ENCODE assay signal across 23 cellular contexts in the genomic region with DNA sequence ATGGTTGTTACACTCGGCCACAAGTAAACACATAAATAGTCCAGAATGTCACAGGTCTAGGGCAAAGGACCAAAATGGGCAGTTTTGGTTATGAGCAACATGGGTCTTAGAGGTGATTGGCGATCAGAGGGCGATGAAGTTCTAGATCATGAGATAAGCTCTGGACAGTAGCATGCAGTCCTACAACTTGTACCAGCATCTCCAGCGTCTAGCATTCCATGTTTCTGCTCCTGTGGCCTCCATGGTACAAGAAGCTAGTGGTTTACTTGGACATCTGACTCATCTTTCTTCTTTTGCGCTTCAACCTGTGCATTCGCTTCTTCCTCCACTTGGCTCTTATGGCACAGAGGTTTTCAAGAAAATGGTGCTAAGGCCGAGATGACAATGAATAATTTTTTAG. TPM values are rescaled to one million over a fixed set of nuclear protein-coding genes. Genes with fewer than 3 reads are reported as not detected.
A peak's percentile ranks its signal among the peaks of the same experiment; 100 is the strongest.
DNase-seq lines count a peak whose midpoint lies in the region; ATAC-seq, FAIRE-seq and TF ChIP-seq lines count a peak whose summit lies in the region.
"Had no signal": no experiment of that assay in that cellular context is flagged by ENCODE, and none has a peak within 500 bp of the region (broad histone marks: within the 10 kb centered on the region; RNA-seq: fewer than 3 reads in every experiment).

No MANE protein-coding gene starts in this region.

- H3K14ac ChIP-seq in mesenchymal stem cell (ENCODE audit: low read length in 2 of 2), result no peak overlapping the region

- H2BK120ac ChIP-seq in mesenchymal stem cell (ENCODE audit: low read depth, low read length), result no peak overlapping the region

- peak overlapping the region in 1 of 2 experiments; percentile 37 for H3K18ac ChIP-seq in mesenchymal stem cell (ENCODE audit: low read depth in 1 of 2, low read length in 2 of 2)

- TF ChIP-seq POLR2A in A549 (IDR thresholded peaks at IDR 0.05; ENCODE audit: low read length) (no peak), K562 (conservative IDR thresholded peaks at IDR 0.05) (no peak)

- H2AFZ ChIP-seq in Loucy (ENCODE audit: low read length) (peak overlapping the region; percentile 81; the same call in 1 of the 2 replicates), K562 (ENCODE audit: low read depth, low read length) (no peak overlapping the region), mesenchymal stem cell (ENCODE audit: low read depth, low read length) (no peak overlapping the region)
- H2AFZ ChIP-seq: GM23248 had no signal

- WGBS in A549 (ENCODE audit: missing lambda C conversion rate), result 78% methylated on average over 7 of the region's 7 CpGs
- 10% methylated on average over 7 of the region's 7 CpGs for WGBS in K562 (ENCODE audit: insufficient coverage, low coverage, missing lambda C conversion rate)
- WGBS in mesenchymal stem cell, result 94% methylated on average over 5 of the region's 7 CpGs

- no peaks in the 10 kb centered on the region for H3K9me1 ChIP-seq in K562 (ENCODE audit: control insufficient read depth, insufficient read depth, low read length)

- TF ChIP-seq EP300 in A549 (IDR thresholded peaks at IDR 0.05) (no peak), K562 (IDR thresholded peaks at IDR 0.05; ENCODE audit: low read length) (no peak)

- no peak overlapping the region for H2BK15ac ChIP-seq in mesenchymal stem cell (ENCODE audit: low read depth, poor library complexity, severe bottlenecking)

- H3K9me3 Mint-ChIP-seq in stimulated activated effector memory CD8-positive, alpha-beta T cell treated with anti-CD3 and anti-CD28 coated beads, Interleukin-12 subunit alpha, Interleukin-12 subunit beta, amount 100 ng/mL, for 72 hours, result no peaks in the 10 kb centered on the region
- H3K9me3 Mint-ChIP-seq: CD8-positive, alpha-beta T cell had no signal

- H4K91ac ChIP-seq in mesenchymal stem cell (ENCODE audit: low read length), result peak overlapping the region; percentile 5

- ATAC-seq in A549, result no peak
- no peak for ATAC-seq in K562
- no peak for ATAC-seq in stimulated activated effector memory CD8-positive, alpha-beta T cell treated with anti-CD3 and anti-CD28 coated beads, Interleukin-12 subunit alpha, Interleukin-12 subunit beta, amount 100 ng/mL, for 72 hours
- ATAC-seq: CD8-positive, alpha-beta T cell had no signal

- in situ Hi-C loops in K562 (cut with MboI), result loop anchor here (5.0 kb wide), 1 partner anchor 1641 kb away; no protein-coding TSS in a partner anchor

- peaks cover 3% of the 10 kb centered on the region for H3K79me1 ChIP-seq in mesenchymal stem cell (replicated peaks; ENCODE audit: low read length, poor library complexity, severe bottlenecking)

- H3K4me3 Mint-ChIP-seq in stimulated activated effector memory CD8-positive, alpha-beta T cell treated with anti-CD3 and anti-CD28 coated beads, Interleukin-12 subunit alpha, Interleukin-12 subunit beta, amount 100 ng/mL, for 72 hours, result no peak overlapping the region
- H3K4me3 Mint-ChIP-seq: CD8-positive, alpha-beta T cell had no signal

- TF ChIP-seq CTCF in A549 (IDR thresholded peaks at IDR 0.05), result no peak
- TF ChIP-seq CTCF in Loucy (conservative IDR thresholded peaks at IDR 0.05; ENCODE audit: low read length), result no peak
- no peak for TF ChIP-seq CTCF in K562 (IDR thresholded peaks at IDR 0.05 in 2 of 3, conservative IDR thresholded peaks at IDR 0.05 in 1 of 3; ENCODE audit: insufficient read depth in 2 of 3, low read depth in 1 of 3, low read length in 3 of 3)

- DNase-seq in A549 (ENCODE audit: low read depth in 1 of 2, low spot score in 1 of 2), result no peak
- DNase-seq in K562 (ENCODE audit: extremely low read depth in 1 of 4, low spot score in 3 of 4), result no peak
- no peak for DNase-seq in mesenchymal stem cell
- no peak for DNase-seq in stimulated activated effector memory CD8-positive, alpha-beta T cell treated with anti-CD3 and anti-CD28 coated beads, Interleukin-12 subunit alpha, Interleukin-12 subunit beta, amount 100 ng/mL, for 72 hours (ENCODE audit: low spot score in 2 of 2)
- DNase-seq in SHP77 treated with DMSO at 0.1 percent for 48 hours (lab: John Stamatoyannopoulos, UW), result no peak
- no peak for DNase-seq in activated T-cell treated with anti-CD3 and anti-CD28 coated beads for 4 hours
- DNase-seq in NCI-H146 (lab: John Stamatoyannopoulos, UW), result no peak
- DNase-seq: ACHN; AML-193; BE2C; Caco-2; CD8-positive, alpha-beta T cell; DMS153; DND-41; GM23248; H7; HCEC 1CT had no signal

- no peak for TF ChIP-seq RAD21 in A549 (conservative IDR thresholded peaks at IDR 0.05 in 1 of 2, IDR thresholded peaks at IDR 0.05 in 1 of 2)
- no peak for TF ChIP-seq RAD21 in K562 (CRISPR knock-in tag; conservative IDR thresholded peaks at IDR 0.05 in 1 of 2, IDR thresholded peaks at IDR 0.05 in 1 of 2)

- H3F3A ChIP-seq in Loucy (ENCODE audit: low read depth), result no peaks in the 10 kb centered on the region

- peak overlapping the region; percentile 77; the same call in 1 of the 3 replicates for H3K4me2 ChIP-seq in A549
- H3K4me2 ChIP-seq in Loucy (ENCODE audit: low read depth, low read length, poor library complexity, severe bottlenecking), result peak overlapping the region; percentile 69
- H3K4me2 ChIP-seq in K562 (ENCODE audit: insufficient read depth, low read length), result no peak overlapping the region
- H3K4me2 ChIP-seq in mesenchymal stem cell (ENCODE audit: low read length, poor library complexity, severe bottlenecking), result no peak overlapping the region

- H3K9me3 ChIP-seq in A549 (peaks cover 14% of the 10 kb centered on the region), Loucy (ENCODE audit: insufficient read depth, low read depth, low read length) (no peaks in the 10 kb centered on the region), K562 (replicated peaks; ENCODE audit: control insufficient read depth, insufficient read depth, low read depth, low read length) (no peaks in the 10 kb centered on the region), mesenchymal stem cell (ENCODE audit: control insufficient read depth, low read length) (peaks cover 13% of the 10 kb centered on the region)
- H3K9me3 ChIP-seq: BE2C had no signal

- H3K4me1 Mint-ChIP-seq in stimulated activated effector memory CD8-positive, alpha-beta T cell treated with anti-CD3 and anti-CD28 coated beads, Interleukin-12 subunit alpha, Interleukin-12 subunit beta, amount 100 ng/mL, for 72 hours, result peaks cover 4% of the 10 kb centered on the region

- peak overlapping the region; percentile 64 for H2AK5ac ChIP-seq in mesenchymal stem cell (ENCODE audit: low read length, severe bottlenecking)

- H3K27ac ChIP-seq in A549 (no peak overlapping the region), K562 (ENCODE audit: extremely low read depth, low read depth, low read length) (no peak overlapping the region), mesenchymal stem cell (ENCODE audit: low read length, poor library complexity, severe bottlenecking) (no peak overlapping the region)
- H3K27ac ChIP-seq: 22Rv1; BLaER1 treated with 17β-estradiol and CSF1 and Interleukin-3, amounts not matched to agents 10 nM and 100 nM; GM23248 had no signal

- peaks cover 41% of the 10 kb centered on the region for H3K4me1 ChIP-seq in A549
- peaks cover 16% of the 10 kb centered on the region for H3K4me1 ChIP-seq in Loucy (ENCODE audit: insufficient read depth, low read length, poor library complexity, severe bottlenecking)
- H3K4me1 ChIP-seq in K562 (replicated peaks in 1 of 2; ENCODE audit: control insufficient read depth in 2 of 2, insufficient read depth in 2 of 2, low read length in 2 of 2), result no peaks in the 10 kb centered on the region
- H3K4me1 ChIP-seq in mesenchymal stem cell (ENCODE audit: control insufficient read depth, insufficient read depth, low read depth, low read length), result peaks cover 5% of the 10 kb centered on the region
- H3K4me1 ChIP-seq: BE2C had no signal

- H3K23ac ChIP-seq in mesenchymal stem cell (ENCODE audit: low read length in 2 of 2), result no peak overlapping the region

- no peak overlapping the region for H4K8ac ChIP-seq in mesenchymal stem cell (ENCODE audit: low read length)

- H3K4me3 ChIP-seq in A549 (no peak overlapping the region), Loucy (ENCODE audit: low read length, poor library complexity, severe bottlenecking) (no peak overlapping the region), K562 (no peak overlapping the region), mesenchymal stem cell (ENCODE audit: insufficient read depth in 1 of 2, low read depth in 1 of 2, low read length in 2 of 2) (no peak overlapping the region)
- H3K4me3 ChIP-seq: BLaER1 treated with 17β-estradiol and CSF1 and Interleukin-3, amounts not matched to agents 10 nM and 100 nM; GM23248 had no signal

- H3K36me3 ChIP-seq in Loucy (ENCODE audit: insufficient read depth, low read length) (no peaks in the 10 kb centered on the region), K562 (ENCODE audit: control insufficient read depth, insufficient read depth, low read length) (no peaks in the 10 kb centered on the region), mesenchymal stem cell (ENCODE audit: control insufficient read depth in 1 of 2, insufficient read depth in 2 of 2, low read depth in 1 of 2, low read length in 2 of 2) (no peaks in the 10 kb centered on the region)
- H3K36me3 ChIP-seq: BE2C; BLaER1 treated with 17β-estradiol and CSF1 and Interleukin-3, amounts not matched to agents 10 nM and 100 nM had no signal

- H4K20me1 ChIP-seq in Loucy (ENCODE audit: insufficient read depth, low read length, poor library complexity, severe bottlenecking) (no peaks in the 10 kb centered on the region), K562 (replicated peaks; ENCODE audit: control insufficient read depth, insufficient read depth, low read length) (no peaks in the 10 kb centered on the region)
- H4K20me1 ChIP-seq: BLaER1 treated with 17β-estradiol and CSF1 and Interleukin-3, amounts not matched to agents 10 nM and 100 nM had no signal

- peaks cover 4% of the 10 kb centered on the region for H3K27me3 ChIP-seq in Loucy (ENCODE audit: insufficient read depth, low read length, poor library complexity, severe bottlenecking)
- no peaks in the 10 kb centered on the region; a peak in 1 of 5 replicates for H3K27me3 ChIP-seq in K562 (ENCODE audit: control insufficient read depth in 2 of 2, insufficient read depth in 2 of 2, low read length in 2 of 2)
- no peaks in the 10 kb centered on the region for H3K27me3 ChIP-seq in mesenchymal stem cell (ENCODE audit: control insufficient read depth in 1 of 2, insufficient read depth in 1 of 2, low read length in 2 of 2)
- H3K27me3 ChIP-seq: BE2C; BLaER1 treated with 17β-estradiol and CSF1 and Interleukin-3, amounts not matched to agents 10 nM and 100 nM had no signal

- H3K4ac ChIP-seq in mesenchymal stem cell (ENCODE audit: low read depth in 1 of 2, low read length in 2 of 2), result peak overlapping the region in 1 of 2 experiments; percentile 40

- H3K9ac ChIP-seq in Loucy (ENCODE audit: low read depth, low read length, poor library complexity, severe bottlenecking), result no peak overlapping the region
- no peak overlapping the region for H3K9ac ChIP-seq in K562 (ENCODE audit: insufficient read depth in 1 of 2, low read depth in 2 of 2, low read length in 2 of 2)
- H3K9ac ChIP-seq in mesenchymal stem cell (ENCODE audit: low read length), result no peak overlapping the region
- H3K9ac ChIP-seq: BLaER1 treated with 17β-estradiol and CSF1 and Interleukin-3, amounts not matched to agents 10 nM and 100 nM; GM23248 had no signal

- FAIRE-seq in A549 (lab: Jason Lieb, UNC), result no peak
- FAIRE-seq in K562 (lab: Jason Lieb, UNC), result peak; percentile 6
- FAIRE-seq: A204.1, GM19239, H1 had no signal

- intact Hi-C loops in K562 (cut with micrococcal nuclease), result no loop called here

- no peaks in the 10 kb centered on the region for H3K9me2 ChIP-seq in Loucy (replicated peaks; ENCODE audit: low read depth, low read length)

- H2BK12ac ChIP-seq in mesenchymal stem cell (ENCODE audit: low read length in 2 of 2), result no peak overlapping the region

- H3K36me3 Mint-ChIP-seq in stimulated activated effector memory CD8-positive, alpha-beta T cell treated with anti-CD3 and anti-CD28 coated beads, Interleukin-12 subunit alpha, Interleukin-12 subunit beta, amount 100 ng/mL, for 72 hours, result no peaks in the 10 kb centered on the region
- H3K36me3 Mint-ChIP-seq: CD8-positive, alpha-beta T cell had no signal

- CTCF ChIA-PET in A549 (lab: Yijun Ruan, JAX) (interaction anchor here (0.6 to 11.8 kb wide), 17 partner anchors 11 to 1813 kb away, joined by 3 to 96 read pairs (median 4); a partner anchor contains a TSS), K562 (lab: Yijun Ruan, JAX; ENCODE audit: low intra/inter-chr PET ratio) (interaction anchor here (2.5 to 3.6 kb wide), 2 partner anchors 1455 to 1642 kb away, joined by 7 to 19 read pairs; no protein-coding TSS in a partner anchor)

- POLR2A ChIA-PET in A549 (lab: Yijun Ruan, JAX) (no interaction called here), K562 (lab: Yijun Ruan, JAX) (no interaction called here)

- BruUV-seq in K562 (replicated peaks; lab: Mats Ljungman, UMichigan), result no TSS peak

- H2BK5ac ChIP-seq in mesenchymal stem cell (ENCODE audit: low read depth, low read length, poor library complexity, severe bottlenecking), result no peak overlapping the region

- no peak overlapping the region for H3K27ac Mint-ChIP-seq in stimulated activated effector memory CD8-positive, alpha-beta T cell treated with anti-CD3 and anti-CD28 coated beads, Interleukin-12 subunit alpha, Interleukin-12 subunit beta, amount 100 ng/mL, for 72 hours
- H3K27ac Mint-ChIP-seq: CD8-positive, alpha-beta T cell had no signal

- H3K79me2 ChIP-seq in Loucy (ENCODE audit: insufficient read depth, low read length) (no peaks in the 10 kb centered on the region), K562 (ENCODE audit: control insufficient read depth, insufficient read depth, low read length) (no peaks in the 10 kb centered on the region)

RNA-seq across cellular contexts. Expression of a gene that starts 8.9 kb away (rescaled TPM):
- polyA plus RNA-seq in A549 (2011; rRNA removed) (140 and 180 TPM in 2 replicates), A549 (2017; fragmentation: RNase III; extraction: RNeasy Plus Mini Kit Qiagen cat#74134 plus additional on column Dnase treatment) (103 to 107 TPM (median 106 TPM) in 3 replicates), K562 (2011; rRNA removed) (175 and 270 TPM in 2 replicates), K562 (2014; fragmentation: Illumina TruSeq; extraction: Trizol) (271 and 289 TPM in 2 replicates), K562 (2014; fragmentation: Nextera tagmentation; extraction: Ambion mirVana) (100 to 1,000 TPM; 729 to 850 TPM), K562 (2014; rRNA removed) (202 and 223 TPM in 2 replicates)
- polyA plus RNA-seq in A549 (2012; cell fraction: cytosol; rRNA removed), result 39.7 and 40.3 TPM in 2 replicates
- polyA plus RNA-seq in A549 (2012; cell fraction: nucleus; rRNA removed), result 13.1 and 20.4 TPM in 2 replicates
- 59.2 and 62.3 TPM in 2 replicates for polyA minus RNA-seq in A549 (2011; rRNA and poly(A)+ RNA removed)
- 40.5 and 87.9 TPM in 2 replicates for total RNA-seq in K562 (2011; cell fraction: chromatin; rRNA removed; ENCODE audit: low replicate concordance)
- 30.2 and 36.1 TPM in 2 replicates for total RNA-seq in K562 (2011; cell fraction: nucleolus; rRNA removed)
- total RNA-seq in K562 (2011; cell fraction: nucleoplasm; rRNA removed), result 71.1 and 78.1 TPM in 2 replicates
- total RNA-seq in K562 (2014; rRNA removed) (158 and 187 TPM in 2 replicates), K562 (2014; rRNA removed; fragmentation: Illumina TruSeq; extraction: Trizol) (393 and 449 TPM in 2 replicates), K562 (2015; rRNA removed; fragmentation: Illumina TruSeq; extraction: Trizol) (258 and 284 TPM in 2 replicates), K562 (2021) (237 and 256 TPM in 2 replicates)
- 61.6 and 110 TPM in 2 replicates for polyA plus RNA-seq in K562 (2011; cell fraction: cytosol; rRNA removed)
- polyA plus RNA-seq in K562 (2011; cell fraction: nucleus; rRNA removed), result 33.5 and 55.7 TPM in 2 replicates
- 228 and 267 TPM in 2 replicates for polyA plus RNA-seq in K562 (2012)
- 309 and 346 TPM in 2 replicates for polyA minus RNA-seq in K562 (2011; rRNA and poly(A)+ RNA removed)
- 79.4 and 123 TPM in 2 replicates for polyA minus RNA-seq in K562 (2011; cell fraction: cytosol; rRNA and poly(A)+ RNA removed)
- polyA minus RNA-seq in K562 (2011; cell fraction: nucleus; rRNA and poly(A)+ RNA removed), result 48.5 and 95.6 TPM in 2 replicates
- polyA plus RNA-seq in mesenchymal stem cell (2013, experiment 1 of 2), result 85.8 TPM
- polyA plus RNA-seq in mesenchymal stem cell (2013, experiment 2 of 2), result 87.7 TPM

Comparison
In these comparisons a context has a peak if more than half of its experiments do, and no peak if none do; other contexts are left out.
1. H3K4me2 ChIP-seq: peak in A549 (single experiment) and Loucy (single experiment); none in K562 (single experiment) and mesenchymal stem cell (single experiment).